Comparison of ENCODE assay signal across 21 cellular contexts in the genomic region with DNA sequence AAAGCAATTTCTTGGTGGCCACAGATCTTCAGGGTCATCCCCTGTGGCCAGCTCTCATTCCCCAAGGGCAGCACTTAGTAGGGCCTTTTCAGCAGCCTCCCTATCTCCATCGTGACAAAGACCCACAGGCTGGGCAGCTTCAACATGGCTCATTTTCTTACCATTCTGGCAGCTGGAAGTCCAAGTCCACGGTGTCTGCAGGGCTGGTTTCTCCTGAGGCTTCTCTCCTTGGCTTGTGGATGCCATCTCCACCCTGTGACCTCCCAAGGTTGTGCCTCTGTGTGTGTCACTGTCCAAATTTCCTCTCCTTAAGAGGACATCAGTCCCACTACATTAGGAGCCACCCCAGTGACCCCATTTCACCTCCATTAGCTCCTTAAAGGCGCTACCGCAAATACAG.
DNase-seq lines count a peak whose midpoint lies in the region; ATAC-seq, FAIRE-seq and TF ChIP-seq lines count a peak whose summit lies in the region.
"Had no signal": no experiment of that assay in that cellular context is flagged by ENCODE, and none has a peak within 500 bp of the region (broad histone marks: within the 10 kb centered on the region; RNA-seq: fewer than 3 reads in every experiment).

No MANE protein-coding gene starts in this region.

- no peaks in the 10 kb centered on the region for H3F3A ChIP-seq in neural cell (ENCODE audit: insufficient read depth, low read length, poor library complexity, severe bottlenecking)

- H3K36me3 ChIP-seq in HEK293 (ENCODE audit: control insufficient read depth in 2 of 2, insufficient read depth in 1 of 2, low read length in 2 of 2): no peaks in the 10 kb centered on the region
- no peaks in the 10 kb centered on the region for H3K36me3 ChIP-seq in H1 (ENCODE audit: control insufficient read depth in 2 of 4, insufficient read depth in 4 of 4, low read length in 3 of 4)
- no peaks in the 10 kb centered on the region for H3K36me3 ChIP-seq in neural cell (ENCODE audit: insufficient read depth, low read length)
- no peaks in the 10 kb centered on the region for H3K36me3 ChIP-seq in Karpas-422 (ENCODE audit: insufficient read depth, low read length)

- H3K27ac Mint-ChIP-seq in brain: peak overlapping the region in 4 of 5 experiments; percentile 77 to 98 (median 90)
- H3K27ac Mint-ChIP-seq: CD4-positive, alpha-beta T cell; IgD-negative memory B cell had no signal

- no peak overlapping the region for H3K4me3 Mint-ChIP-seq in brain
- H3K4me3 Mint-ChIP-seq: CD4-positive, alpha-beta T cell; H9; IgD-negative memory B cell had no signal

- H3K9me3 Mint-ChIP-seq in brain: peaks cover 0 to 23% (median 6%) of the 10 kb centered on the region in 5 experiments
- H3K9me3 Mint-ChIP-seq: CD4-positive, alpha-beta T cell had no signal

- H4K8ac ChIP-seq in H1 (ENCODE audit: extremely low read depth, insufficient read depth, low read length): no peak overlapping the region

- H4K91ac ChIP-seq in H1 (replicated peaks; ENCODE audit: insufficient read length, low read length): no peak overlapping the region

- H2BK12ac ChIP-seq in H1 (ENCODE audit: low read depth, low read length): no peak overlapping the region

- H3K36me3 Mint-ChIP-seq in brain: no peaks in the 10 kb centered on the region
- H3K36me3 Mint-ChIP-seq: IgD-negative memory B cell had no signal

- CTCF ChIA-PET in HEK293 (lab: Yijun Ruan, JAX): no interaction called here
- CTCF ChIA-PET in H1 (lab: Charles Lee; ENCODE audit: partially characterized antibody): interaction anchor here (1.2 kb wide), 1 partner anchor 22 kb away, joined by 3 read pairs; no protein-coding TSS in a partner anchor

- TF ChIP-seq CTCF in HEK293 (tag by site-specific recombination; IDR thresholded peaks at IDR 0.05) (no peak), brain (conservative IDR thresholded peaks at IDR 0.05) (no peak), H1 (IDR thresholded peaks at IDR 0.05; ENCODE audit: control extremely low read depth in 1 of 3, insufficient read depth in 1 of 3, low read depth in 1 of 3, low read length in 3 of 3) (no peak), neural cell (IDR thresholded peaks at IDR 0.05; ENCODE audit: poor library complexity, severe bottlenecking) (no peak)

- H3K4me2 ChIP-seq in H1 (ENCODE audit: insufficient read depth in 1 of 2, low read depth in 2 of 2, low read length in 2 of 2) (no peak overlapping the region), neural cell (ENCODE audit: low read length) (no peak overlapping the region), Karpas-422 (ENCODE audit: low read depth, low read length, poor library complexity, severe bottlenecking) (no peak overlapping the region)
- H3K4me2 ChIP-seq: A549 had no signal

- peaks cover 41% of the 10 kb centered on the region for H3K4me1 Mint-ChIP-seq in brain
- H3K4me1 Mint-ChIP-seq: IgD-negative memory B cell had no signal

- TF ChIP-seq RAD21 in H1 (IDR thresholded peaks at IDR 0.05 in 1 of 2, conservative IDR thresholded peaks at IDR 0.05 in 1 of 2; ENCODE audit: low read depth in 2 of 2, low read length in 2 of 2): no peak
- no peak for TF ChIP-seq RAD21 in neural cell (conservative IDR thresholded peaks at IDR 0.05)

- H3K9ac ChIP-seq in H1 (replicated peaks in 1 of 4; ENCODE audit: extremely low read depth in 1 of 4, low read depth in 3 of 4, low read length in 3 of 4) (no peak overlapping the region), neural cell (ENCODE audit: low read length) (no peak overlapping the region), Karpas-422 (ENCODE audit: low read length) (no peak overlapping the region)

- no peak overlapping the region for H3K18ac ChIP-seq in H1 (ENCODE audit: extremely low read depth, low read length)

- no peaks in the 10 kb centered on the region for H3K4me1 ChIP-seq in HEK293 (ENCODE audit: control insufficient read depth, insufficient read depth, low read length)
- H3K4me1 ChIP-seq in H1 (replicated peaks in 1 of 4; ENCODE audit: control insufficient read depth in 3 of 4, insufficient read depth in 4 of 4, low read length in 3 of 4): peaks cover 0 to 3% (median 0%) of the 10 kb centered on the region in 4 experiments; a peak in 1 of 7 replicates
- no peaks in the 10 kb centered on the region for H3K4me1 ChIP-seq in Karpas-422 (ENCODE audit: low read length)
- H3K4me1 ChIP-seq: A549, Caco-2 had no signal

- H3K27me3 ChIP-seq in H1 (replicated peaks in 1 of 4; ENCODE audit: control insufficient read depth in 3 of 4, extremely low read depth in 1 of 4, insufficient read depth in 3 of 4, low read length in 3 of 4) (peaks cover 0 to 3% (median under 1%) of the 10 kb centered on the region in 4 experiments; a peak in 2 of 7 replicates), neural cell (ENCODE audit: insufficient read depth, low read depth, low read length) (no peaks in the 10 kb centered on the region), Karpas-422 (ENCODE audit: low read length) (no peaks in the 10 kb centered on the region)

- POLR2A ChIA-PET in HEK293 (lab: Yijun Ruan, JAX): no interaction called here
- POLR2A ChIA-PET in H1 (lab: Charles Lee; ENCODE audit: partially characterized antibody): no interaction called here

- no peak overlapping the region for H3K56ac ChIP-seq in H1 (replicated peaks; ENCODE audit: insufficient read length, low read depth, low read length)

- H2BK20ac ChIP-seq in H1 (ENCODE audit: low read length): 0 out of 2 replicates have a peak overlapping the region, but pooled peaks have one; percentile 7

- no peak for TF ChIP-seq EP300 in H1 (IDR thresholded peaks at IDR 0.05; ENCODE audit: borderline replicate concordance in 1 of 2, low read depth in 2 of 2, low read length in 2 of 2)
- TF ChIP-seq EP300 in neural cell (conservative IDR thresholded peaks at IDR 0.05; ENCODE audit: poor library complexity, severe bottlenecking): no peak

- H3K4me3 ChIP-seq in HEK293 (ENCODE audit: low read depth, low read length): no peak overlapping the region
- H3K4me3 ChIP-seq in H1 (ENCODE audit: extremely low read depth in 1 of 4, insufficient read depth in 2 of 4, low read depth in 3 of 4, low read length in 4 of 4): no peak overlapping the region
- H3K4me3 ChIP-seq in neural cell (ENCODE audit: low read length): no peak overlapping the region
- no peak overlapping the region for H3K4me3 ChIP-seq in Karpas-422 (ENCODE audit: low read length)
- H3K4me3 ChIP-seq: A549 had no signal

- 95% methylated on average over 4 of the region's 4 CpGs; no CpG with 5 or more reads in 1 of the 2 experiments for WGBS in H1 (ENCODE audit: extremely low coverage in 1 of 2, insufficient coverage in 1 of 2, insufficient read length in 1 of 2, insufficient replicate concordance in 2 of 2, low coverage in 1 of 2, low lambda C conversion rate in 2 of 2, missing lambda C conversion rate in 1 of 2), 2 experiments

- H2AFZ ChIP-seq in H1 (ENCODE audit: low read length) (no peak overlapping the region), neural cell (ENCODE audit: low read depth, low read length) (no peak overlapping the region), Karpas-422 (ENCODE audit: low read length) (no peak overlapping the region)

- DNase-seq in H1 (ENCODE audit: low read depth in 1 of 2, low spot score in 2 of 2) (no peak), erythroblast (lab: John Stamatoyannopoulos, UW) (no peak), Karpas-422 (no peak)
- DNase-seq: AML-193; Caco-2; CD4-positive, alpha-beta T cell; GOT3; H9 had no signal

- H3K27ac ChIP-seq in HEK293 (ENCODE audit: extremely low read depth, low read depth, low read length): no peak overlapping the region
- H3K27ac ChIP-seq in H1 (ENCODE audit: low read depth, low read length): no peak overlapping the region
- peak overlapping the region; percentile 28 for H3K27ac ChIP-seq in neural cell (ENCODE audit: low read length)
- H3K27ac ChIP-seq in Karpas-422 (ENCODE audit: low read length): no peak overlapping the region
- H3K27ac ChIP-seq: 22Rv1, A549, C4-2B had no signal

- no peak overlapping the region for H3K23ac ChIP-seq in H1 (ENCODE audit: insufficient read length)

- no peak overlapping the region for H3K4ac ChIP-seq in H1 (replicated peaks; ENCODE audit: insufficient read length, low read depth, low read length)

- no peaks in the 10 kb centered on the region for H3K79me1 ChIP-seq in H1 (ENCODE audit: low read depth, low read length)

- H2BK120ac ChIP-seq in H1 (replicated peaks; ENCODE audit: low read depth, low read length): no peak overlapping the region

- no peak overlapping the region for H3K14ac ChIP-seq in H1 (ENCODE audit: insufficient read length)

- H3K79me2 ChIP-seq in H1 (ENCODE audit: control insufficient read depth in 1 of 2, insufficient read depth in 2 of 2, low read length in 2 of 2) (no peaks in the 10 kb centered on the region), neural cell (replicated peaks; ENCODE audit: insufficient read depth, low read length) (no peaks in the 10 kb centered on the region), Karpas-422 (ENCODE audit: low read length) (no peaks in the 10 kb centered on the region)

- no peaks in the 10 kb centered on the region for H3K27me3 Mint-ChIP-seq in brain
- H3K27me3 Mint-ChIP-seq: CD4-positive, alpha-beta T cell; IgD-negative memory B cell had no signal

- no peak overlapping the region for H4K5ac ChIP-seq in H1 (ENCODE audit: insufficient read length, low read depth, low read length)

- TF ChIP-seq POLR2A in H1 (IDR thresholded peaks at IDR 0.05; ENCODE audit: control extremely low read depth in 1 of 2, low read depth in 2 of 2, low read length in 2 of 2) (no peak), erythroblast (IDR thresholded peaks at IDR 0.05; ENCODE audit: low read length) (no peak)

- 0 out of 2 replicates have a peak overlapping the region, but pooled peaks have one; percentile 81 for H2BK15ac ChIP-seq in H1 (ENCODE audit: low read length)

- H2AK5ac ChIP-seq in H1 (ENCODE audit: low read depth, low read length): no peak overlapping the region

- H3K9me3 ChIP-seq in HEK293 (ENCODE audit: control insufficient read depth, insufficient read depth, low read depth, low read length) (no peaks in the 10 kb centered on the region), H1 (ENCODE audit: insufficient read depth in 2 of 2, low read depth in 1 of 2, low read length in 1 of 2) (peaks cover 0 to 5% of the 10 kb centered on the region in 2 experiments; a peak in 2 of 4 replicates), neural cell (ENCODE audit: low read length) (peaks cover 9% of the 10 kb centered on the region), Karpas-422 (ENCODE audit: low read length) (no peaks in the 10 kb centered on the region)
- H3K9me3 ChIP-seq: A549 had no signal

- no peak for FAIRE-seq in H1 (lab: Jason Lieb, UNC)
- FAIRE-seq: A549, D721Med, G401.6, GM12891, HepG2 had no signal

- H2BK5ac ChIP-seq in H1 (ENCODE audit: low read depth, low read length): no peak overlapping the region

- H3K9me2 ChIP-seq in neural cell (ENCODE audit: insufficient read depth, low read length) (no peaks in the 10 kb centered on the region), Karpas-422 (replicated peaks; ENCODE audit: insufficient read depth, low read length) (no peaks in the 10 kb centered on the region)

- no peaks in the 10 kb centered on the region for H4K20me1 ChIP-seq in H1 (replicated peaks in 1 of 2; ENCODE audit: control insufficient read depth in 1 of 2, insufficient read depth in 2 of 2, low read length in 2 of 2)
- no peaks in the 10 kb centered on the region for H4K20me1 ChIP-seq in neural cell (ENCODE audit: insufficient read depth)
- no peaks in the 10 kb centered on the region for H4K20me1 ChIP-seq in Karpas-422 (ENCODE audit: insufficient read depth, low read depth, low read length)

- peaks cover 7% of the 10 kb centered on the region; the same call in 1 of the 2 replicates for H3K23me2 ChIP-seq in H1 (ENCODE audit: low read depth, low read length)

- ATAC-seq in HG03571 (IDR thresholded peaks at IDR 0.05; ENCODE audit: unreplicated experiment) (no peak), HG02588 (IDR thresholded peaks at IDR 0.05; ENCODE audit: unreplicated experiment) (no peak)
- ATAC-seq: A549, HepG2 had no signal
